Comparison of ENCODE assay signal across 17 cellular contexts in genomic region chr9:86713456-86713855, GRCh38.
A peak's percentile ranks its signal among the peaks of the same experiment; 100 is the strongest.
DNase-seq lines count a peak whose midpoint lies in the region; ATAC-seq and TF ChIP-seq lines count a peak whose summit lies in the region.
"Had no signal": no experiment of that assay in that cellular context is flagged by ENCODE, and none has a peak within 500 bp of the region (broad histone marks: within the 10 kb centered on the region; RNA-seq: fewer than 3 reads in every experiment).

No MANE protein-coding gene starts in this region.

- H3K4me3 ChIP-seq in fibroblast of mammary gland (ENCODE audit: control insufficient read depth, low read depth, low read length): no peak overlapping the region
- H3K4me3 ChIP-seq: gastroesophageal sphincter, tibial nerve had no signal

- TF ChIP-seq CTCF in fibroblast of mammary gland (conservative IDR thresholded peaks at IDR 0.05; ENCODE audit: control insufficient read depth, insufficient read depth, low read depth, low read length): no peak

- intact Hi-C loops in posterior cingulate gyrus (cut with DNase I): no loop called here

- ATAC-seq in SK-N-SH treated with all-trans-retinoic acid at 6 μM for 48 hours: peak; percentile 35
- ATAC-seq: gastroesophageal sphincter; naive thymus-derived CD4-positive, alpha-beta T cell; stimulated activated naive CD8-positive, alpha-beta T cell treated with anti-CD3 and anti-CD28 coated beads, Interleukin-15, Interleukin-2, amounts not matched to agents 100 U/mL and 50 U/mL, for 24 hours had no signal

- DNase-seq in GM03348 (ENCODE audit: low spot score) (peak; percentile 47), fibroblast of mammary gland (ENCODE audit: low read depth) (peak; percentile 82), renal cortical epithelial cell (ENCODE audit: low read depth) (peak; percentile 72), posterior cingulate gyrus (no peak), dermis blood vessel endothelial cell (no peak), NCI-H774 (lab: John Stamatoyannopoulos, UW) (no peak), OCI-M1 (lab: John Stamatoyannopoulos, UW) (no peak)
- DNase-seq: activated CD4-positive, alpha-beta T cell treated with anti-CD3 and anti-CD28 coated beads for 1 hour; DND-41; Kasumi-1; naive thymus-derived CD4-positive, alpha-beta T cell; NCI-H2107; NCI-H524 treated with DMSO at 0.1 percent for 48 hours; stimulated activated naive CD8-positive, alpha-beta T cell treated with anti-CD3 and anti-CD28 coated beads, Interleukin-15, Interleukin-2, amounts not matched to agents 100 U/mL and 50 U/mL, for 24 hours had no signal

TF ChIP-seq in SK-N-SH treated with all-trans-retinoic acid at 6 μM for 48 hours, 23 proteins besides CTCF, POLR2A, EP300 and RAD21:
- no peak for TF ChIP-seq CSDC2 (CRISPR knock-in tag; IDR thresholded peaks at IDR 0.05)
- no peak for TF ChIP-seq ZC3H10 (CRISPR knock-in tag; IDR thresholded peaks at IDR 0.05)
- no peak for TF ChIP-seq POU6F1 (CRISPR knock-in tag; IDR thresholded peaks at IDR 0.05; ENCODE audit: borderline replicate concordance, low read depth)
- no peak for TF ChIP-seq TOX (CRISPR knock-in tag; IDR thresholded peaks at IDR 0.05; ENCODE audit: borderline replicate concordance)
- no peak for TF ChIP-seq RARB (CRISPR knock-in tag; IDR thresholded peaks at IDR 0.05)
- no peak for TF ChIP-seq ESRRG (CRISPR knock-in tag; IDR thresholded peaks at IDR 0.05)
- TF ChIP-seq BACH2 (CRISPR knock-in tag; IDR thresholded peaks at IDR 0.05; ENCODE audit: borderline replicate concordance): no peak
- TF ChIP-seq ZNF8 (CRISPR knock-in tag; IDR thresholded peaks at IDR 0.05): no peak
- TF ChIP-seq ZNF70 (CRISPR knock-in tag; IDR thresholded peaks at IDR 0.05): no peak
- TF ChIP-seq PPARA (CRISPR knock-in tag; IDR thresholded peaks at IDR 0.05; ENCODE audit: borderline replicate concordance): no peak
- TF ChIP-seq TSHZ2 (CRISPR knock-in tag; IDR thresholded peaks at IDR 0.05): no peak
- no peak for TF ChIP-seq TCF4 (CRISPR knock-in tag; IDR thresholded peaks at IDR 0.05; ENCODE audit: borderline replicate concordance)
- no peak for TF ChIP-seq ZNF565 (CRISPR knock-in tag; conservative IDR thresholded peaks at IDR 0.05; ENCODE audit: low read depth)
- no peak for TF ChIP-seq CREB5 (CRISPR knock-in tag; IDR thresholded peaks at IDR 0.05; ENCODE audit: low read depth)
- no peak for TF ChIP-seq CSRNP3 (CRISPR knock-in tag; IDR thresholded peaks at IDR 0.05)
- TF ChIP-seq GLIS3 (CRISPR knock-in tag; IDR thresholded peaks at IDR 0.05): no peak
- no peak for TF ChIP-seq PATZ1 (CRISPR knock-in tag; IDR thresholded peaks at IDR 0.05; ENCODE audit: borderline replicate concordance)
- no peak for TF ChIP-seq OSR1 (CRISPR knock-in tag; IDR thresholded peaks at IDR 0.05)
- no peak for TF ChIP-seq ZFP3 (CRISPR knock-in tag; IDR thresholded peaks at IDR 0.05)

Comparison
In these comparisons a context has a peak if more than half of its experiments do, and no peak if none do; other contexts are left out.
1. DNase-seq: peak in GM03348 (single experiment), fibroblast of mammary gland (single experiment) and renal cortical epithelial cell (single experiment); none in posterior cingulate gyrus (0 of 10), dermis blood vessel endothelial cell (single experiment), NCI-H774 (single experiment) and OCI-M1 (single experiment).